In genomic region chr15:67850336-67850735, GRCh38 we compare ENCODE assay signal across 1 cellular context.
TF ChIP-seq lines count a peak whose summit lies in the region.

No MANE protein-coding gene starts in this region.

TF ChIP-seq in GM12878, 131 proteins besides CTCF, POLR2A, EP300 and RAD21:
- TF ChIP-seq MEF2A (IDR thresholded peaks at IDR 0.05; ENCODE audit: insufficient read depth, low read depth, low read length): no peak
- TF ChIP-seq CHD4 (IDR thresholded peaks at IDR 0.05): no peak
- TF ChIP-seq TARDBP (IDR thresholded peaks at IDR 0.05; ENCODE audit: borderline replicate concordance): no peak
- no peak for TF ChIP-seq LARP7 (IDR thresholded peaks at IDR 0.05)
- no peak for TF ChIP-seq STAT1 (conservative IDR thresholded peaks at IDR 0.05)
- no peak for TF ChIP-seq ZBTB40 (IDR thresholded peaks at IDR 0.05; ENCODE audit: borderline replicate concordance)
- TF ChIP-seq KAT2A (conservative IDR thresholded peaks at IDR 0.05; ENCODE audit: control insufficient read depth, low read depth, low read length): no peak
- no peak for TF ChIP-seq NR2F1 (conservative IDR thresholded peaks at IDR 0.05)
- no peak for TF ChIP-seq CEBPZ (IDR thresholded peaks at IDR 0.05; ENCODE audit: low read depth, low read length)
- TF ChIP-seq RB1 (IDR thresholded peaks at IDR 0.05; ENCODE audit: borderline replicate concordance): no peak
- TF ChIP-seq ZBTB11 (CRISPR knock-in tag; IDR thresholded peaks at IDR 0.05): no peak
- TF ChIP-seq REST (IDR thresholded peaks at IDR 0.05; ENCODE audit: low read depth, low read length): no peak
- no peak for TF ChIP-seq CEBPB (IDR thresholded peaks at IDR 0.05; ENCODE audit: borderline replicate concordance in 1 of 2, low read depth in 2 of 2, low read length in 2 of 2)
- TF ChIP-seq RBBP5 (conservative IDR thresholded peaks at IDR 0.05): no peak
- TF ChIP-seq EZH2 (IDR thresholded peaks at IDR 0.05; ENCODE audit: borderline replicate concordance, control insufficient read depth, low read depth, low read length): no peak
